ENCODE assay signal across 9 cellular contexts in the genomic region with DNA sequence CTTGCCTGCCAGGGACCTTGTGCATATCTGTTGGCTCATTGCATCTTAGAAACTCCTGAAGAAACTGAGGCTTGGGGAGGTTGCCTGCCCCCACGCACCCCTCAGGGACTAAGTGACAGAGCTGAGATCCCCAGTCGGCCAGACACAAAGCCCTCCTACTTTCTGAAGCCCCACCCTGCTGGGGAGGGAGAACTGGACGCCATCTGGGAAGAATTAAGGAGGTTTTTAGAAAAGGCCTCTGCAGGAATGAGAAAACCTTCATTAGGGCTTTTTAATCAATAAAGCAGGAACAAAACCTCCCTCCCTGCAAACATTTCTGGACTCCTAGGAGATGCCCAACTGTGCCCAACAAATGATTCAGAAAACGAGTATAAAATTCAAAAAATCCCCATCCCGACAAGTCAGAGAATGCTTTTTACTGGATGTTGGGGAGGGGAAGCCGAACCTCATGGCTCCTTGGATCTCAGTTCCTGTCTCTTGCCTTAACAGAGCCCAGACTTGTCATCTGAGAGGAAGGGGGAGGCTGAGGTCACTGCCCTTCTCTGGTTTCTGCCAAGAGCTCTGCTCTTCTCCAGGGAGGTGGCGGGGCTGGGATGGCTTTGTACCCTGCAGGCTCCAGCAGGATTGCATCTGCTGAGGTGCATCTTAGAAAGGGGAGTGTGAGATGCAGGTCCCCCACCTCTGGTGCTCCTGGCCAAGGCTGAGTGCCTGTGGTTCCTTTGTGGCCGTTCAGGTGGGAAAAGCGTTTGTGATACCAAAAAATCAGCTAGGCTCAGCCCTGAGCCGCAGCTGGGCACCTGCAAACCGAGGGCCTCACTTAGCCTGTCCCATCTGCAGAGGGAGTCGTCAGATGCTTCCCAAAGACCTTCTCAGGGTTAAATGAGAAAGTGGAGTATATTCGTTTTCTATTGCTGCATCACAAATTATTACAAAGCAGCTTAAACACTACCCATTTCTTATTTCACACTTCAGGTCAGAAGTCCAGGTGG.
DNase-seq lines count a peak whose midpoint lies in the region; ATAC-seq and TF ChIP-seq lines count a peak whose summit lies in the region.
"Had no signal": no experiment of that assay in that cellular context is flagged by ENCODE, and none has a peak within 500 bp of the region (broad histone marks: within the 10 kb centered on the region; RNA-seq: fewer than 3 reads in every experiment).

No MANE protein-coding gene starts in this region.

- intact Hi-C loops in IMR-90 (cut with micrococcal nuclease) = no loop called here
- intact Hi-C loops in breast epithelium (cut with DNase I; ENCODE audit: low total_unique reads) = loop anchor here (10.0 kb wide), 1 partner anchor 49 kb away; no protein-coding TSS in a partner anchor
- intact Hi-C loops in CD4-positive, alpha-beta memory T cell (cut with micrococcal nuclease) = no loop called here
- intact Hi-C loops in Calu3 (cut with micrococcal nuclease; ENCODE audit: unreplicated experiment) = no loop called here

- peak overlapping the region; percentile 99 for H3K14ac ChIP-seq in IMR-90 (replicated peaks; ENCODE audit: low read depth, low read length)

- H3K27me3 ChIP-seq in IMR-90 (ENCODE audit: control insufficient read depth, insufficient read depth, low read length) (no peaks in the 10 kb centered on the region), breast epithelium (no peaks in the 10 kb centered on the region)
- no peaks in the 10 kb centered on the region for H3K27me3 ChIP-seq in CD4-positive, alpha-beta memory T cell (ENCODE audit: insufficient read depth, low read length)

- peak overlapping the region; percentile 100 for H4K91ac ChIP-seq in IMR-90 (ENCODE audit: insufficient read depth, low read depth, low read length)

- peaks cover 51% of the 10 kb centered on the region for H3K9me1 ChIP-seq in IMR-90 (ENCODE audit: insufficient read depth, low read length)

- H3K36me3 Mint-ChIP-seq in CD4-positive, alpha-beta memory T cell = no peaks in the 10 kb centered on the region
- no peaks in the 10 kb centered on the region for H3K36me3 Mint-ChIP-seq in Calu3 (ENCODE audit: insufficient read depth, unreplicated experiment)

- peak overlapping the region; percentile 99 for H3K18ac ChIP-seq in IMR-90 (ENCODE audit: low read depth, low read length)

- H2BK5ac ChIP-seq in IMR-90 (ENCODE audit: low read depth, low read length, poor library complexity, severe bottlenecking) = peak overlapping the region; percentile 99

- CTCF ChIA-PET in IMR-90 (lab: Yijun Ruan, JAX) = interaction anchor here (0.7 kb wide), 1 partner anchor 112 kb away, joined by 3 read pairs; no protein-coding TSS in a partner anchor
- CTCF ChIA-PET in CD4-positive, alpha-beta memory T cell (lab: Charles Lee; ENCODE audit: partially characterized antibody) = no interaction called here
- CTCF ChIA-PET in Calu3 (lab: Charles Lee) = no interaction called here

- in situ Hi-C loops in IMR-90 (cut with MboI; ENCODE audit: low sequenced_read_pairs) = no loop called here

- H2BK15ac ChIP-seq in IMR-90 (ENCODE audit: low read depth, low read length) = peak overlapping the region; percentile 100

- H2AFZ ChIP-seq in IMR-90 (replicated peaks; ENCODE audit: low read length, poor library complexity) = peak overlapping the region; percentile 80

- peak overlapping the region; percentile 100 for H4K5ac ChIP-seq in IMR-90 (ENCODE audit: low read depth, low read length)

- TF ChIP-seq POLR2A in IMR-90 (IDR thresholded peaks at IDR 0.05; ENCODE audit: low read depth, low read length) = no peak
- no peak for TF ChIP-seq POLR2A in breast epithelium (IDR thresholded peaks at IDR 0.05)

- peak overlapping the region; percentile 74 for H3K56ac ChIP-seq in IMR-90 (ENCODE audit: extremely low read depth, insufficient read depth, low read length)

- H3K4me2 ChIP-seq in IMR-90 (ENCODE audit: low read depth, low read length) = no peak overlapping the region

- WGBS in IMR-90 (ENCODE audit: extremely low coverage in 2 of 2, insufficient read length in 1 of 2), 2 experiments = no CpG with 5 or more reads among the region's 13 CpGs

- peak overlapping the region in 2 of 7 donors; percentile 29 to 31 for H3K27ac Mint-ChIP-seq in CD4-positive, alpha-beta memory T cell
- H3K27ac Mint-ChIP-seq in Calu3 (ENCODE audit: unreplicated experiment) = no peak overlapping the region
- H3K27ac Mint-ChIP-seq: activated B cell treated with CpG ODN at 0.5 μM for 24 hours had no signal

- no peaks in the 10 kb centered on the region for H3K27me3 Mint-ChIP-seq in CD4-positive, alpha-beta memory T cell
- no peaks in the 10 kb centered on the region for H3K27me3 Mint-ChIP-seq in Calu3 (ENCODE audit: unreplicated experiment)
- H3K27me3 Mint-ChIP-seq: activated B cell treated with CpG ODN at 0.5 μM for 24 hours had no signal

- H2BK120ac ChIP-seq in IMR-90 (ENCODE audit: low read depth, low read length) = peak overlapping the region; percentile 100

- peaks cover 0 to 10% (median 3%) of the 10 kb centered on the region in 4 donors for H3K4me1 Mint-ChIP-seq in CD4-positive, alpha-beta memory T cell
- H3K4me1 Mint-ChIP-seq in Calu3 (ENCODE audit: low read depth, unreplicated experiment) = peaks cover 58% of the 10 kb centered on the region
- H3K4me1 Mint-ChIP-seq: activated B cell treated with CpG ODN at 0.5 μM for 24 hours had no signal

- H3K23ac ChIP-seq in IMR-90 (ENCODE audit: low read depth, low read length) = peak overlapping the region; percentile 88

- peak; percentile 55 for DNase-seq in IMR-90
- DNase-seq in breast epithelium (ENCODE audit: low spot score in 2 of 2) = peak in 1 of 2 donors; percentile 79
- peak; percentile 55 for DNase-seq in kidney tubule cell (ENCODE audit: low spot score)
- DNase-seq in substantia nigra (lab: John Stamatoyannopoulos, UW) = peak in 36 of 49 donors; percentile 18 to 83 (median 56)
- no peak for DNase-seq in DMS114 treated with DMSO at 0.1 percent for 48 hours (lab: John Stamatoyannopoulos, UW; ENCODE audit: unreplicated experiment)
- DNase-seq in CD4-positive, alpha-beta memory T cell = no peak
- no peak for DNase-seq in Calu3
- no peak for DNase-seq in ureter (ENCODE audit: low spot score)
- DNase-seq: activated B cell treated with CpG ODN at 0.5 μM for 24 hours had no signal

- no peaks in the 10 kb centered on the region for H3K36me3 ChIP-seq in IMR-90 (ENCODE audit: control insufficient read depth, insufficient read depth, low read length)
- no peaks in the 10 kb centered on the region for H3K36me3 ChIP-seq in breast epithelium
- no peaks in the 10 kb centered on the region for H3K36me3 ChIP-seq in CD4-positive, alpha-beta memory T cell (ENCODE audit: insufficient read depth, low read length)

- H3K9me3 ChIP-seq in IMR-90 (ENCODE audit: control insufficient read depth, insufficient read depth, low read length) (no peaks in the 10 kb centered on the region), breast epithelium (no peaks in the 10 kb centered on the region)
- H3K9me3 ChIP-seq in CD4-positive, alpha-beta memory T cell (ENCODE audit: control insufficient read depth in 1 of 2, low read length in 2 of 2) = no peaks in the 10 kb centered on the region

- H4K20me1 ChIP-seq in IMR-90 (ENCODE audit: insufficient read depth, low read length) = no peaks in the 10 kb centered on the region

- H2AK9ac ChIP-seq in IMR-90 (replicated peaks; ENCODE audit: low read depth, low read length, poor library complexity) = peak overlapping the region; percentile 98

- H2BK20ac ChIP-seq in IMR-90 (ENCODE audit: low read depth, low read length) = peak overlapping the region; percentile 99

- H3K4me3 Mint-ChIP-seq in CD4-positive, alpha-beta memory T cell = no peak overlapping the region
- H3K4me3 Mint-ChIP-seq in Calu3 (ENCODE audit: low read depth, unreplicated experiment) = no peak overlapping the region
- H3K4me3 Mint-ChIP-seq: activated B cell treated with CpG ODN at 0.5 μM for 24 hours had no signal

- no peak for ATAC-seq in IMR-90 (ENCODE audit: low read depth)

- dilution Hi-C loops in IMR-90 (cut with HindIII; ENCODE audit: low sequenced_read_pairs, unreplicated experiment) = no loop called here

- no TSS peak for BruUV-seq in IMR-90 (replicated peaks; lab: Mats Ljungman, UMichigan)
- no TSS peak for BruUV-seq in Calu3 (replicated peaks; lab: Mats Ljungman, UMichigan)

- H3K4me1 ChIP-seq in IMR-90 (ENCODE audit: control insufficient read depth, insufficient read depth, low read length) (peaks cover 61% of the 10 kb centered on the region), breast epithelium (peaks cover 41 to 46% of the 10 kb centered on the region in 2 donors)
- no peaks in the 10 kb centered on the region for H3K4me1 ChIP-seq in CD4-positive, alpha-beta memory T cell (ENCODE audit: insufficient read depth, low read length)

- peak overlapping the region; percentile 32; the same call in 1 of the 2 replicates for H3K9ac ChIP-seq in IMR-90 (ENCODE audit: low read depth, low read length)

- H3K27ac ChIP-seq in IMR-90 (ENCODE audit: insufficient read depth, low read length) (peak overlapping the region; percentile 93), breast epithelium (peak overlapping the region; percentile 93 to 99), substantia nigra (ENCODE audit: low read depth, low read length, poor library complexity, severe bottlenecking) (peak overlapping the region; percentile 13)
- no peak overlapping the region for H3K27ac ChIP-seq in CD4-positive, alpha-beta memory T cell (ENCODE audit: low read depth, low read length)

- no peak for TF ChIP-seq RAD21 in IMR-90 (IDR thresholded peaks at IDR 0.05; ENCODE audit: low read length)

- H3K4ac ChIP-seq in IMR-90 (ENCODE audit: low read depth, low read length) = peak overlapping the region; percentile 100

- H3K9me3 Mint-ChIP-seq in CD4-positive, alpha-beta memory T cell = no peaks in the 10 kb centered on the region
- no peaks in the 10 kb centered on the region for H3K9me3 Mint-ChIP-seq in Calu3 (ENCODE audit: low read depth, unreplicated experiment)
- H3K9me3 Mint-ChIP-seq: activated B cell treated with CpG ODN at 0.5 μM for 24 hours had no signal

- peaks cover 0 to 49% of the 10 kb centered on the region in 2 experiments; a peak in 2 of 4 replicates for H3K79me1 ChIP-seq in IMR-90 (ENCODE audit: low read depth in 1 of 2, low read length in 2 of 2)

- POLR2A ChIA-PET in IMR-90 (lab: Charles Lee; ENCODE audit: unreplicated experiment) = interaction anchor here (0.7 kb wide), 1 partner anchor 41 kb away, joined by 3 read pairs; no protein-coding TSS in a partner anchor
- POLR2A ChIA-PET in CD4-positive, alpha-beta memory T cell (lab: Charles Lee; ENCODE audit: partially characterized antibody) = no interaction called here

- TF ChIP-seq CTCF in IMR-90 (conservative IDR thresholded peaks at IDR 0.05; ENCODE audit: low read depth, low read length) = no peak
- no peak for TF ChIP-seq CTCF in breast epithelium (IDR thresholded peaks at IDR 0.05)
- TF ChIP-seq CTCF in Calu3 (IDR thresholded peaks at IDR 0.05; ENCODE audit: unreplicated experiment) = no peak

- peak overlapping the region; percentile 100 for H2AK5ac ChIP-seq in IMR-90 (ENCODE audit: low read depth, low read length)

- peak overlapping the region; percentile 94 to 95 for H4K8ac ChIP-seq in IMR-90 (ENCODE audit: low read depth in 2 of 2, low read length in 2 of 2)

- H3K4me3 ChIP-seq in IMR-90 (ENCODE audit: insufficient read depth, low read depth, low read length) (no peak overlapping the region), breast epithelium (peak overlapping the region in 1 of 3 donors; percentile 8)
- no peak overlapping the region for H3K4me3 ChIP-seq in CD4-positive, alpha-beta memory T cell (ENCODE audit: low read length in 2 of 2)

TF ChIP-seq in IMR-90, 13 proteins besides CTCF, POLR2A, EP300 and RAD21 (continues in another document):
- TF ChIP-seq SMC3 (IDR thresholded peaks at IDR 0.05; ENCODE audit: low read depth, low read length) = no peak

Comparison
In these comparisons a context has a peak if more than half of its experiments do, and no peak if none do; other contexts are left out.
1. DNase-seq: peak in IMR-90 (single experiment), kidney tubule cell (single experiment) and substantia nigra (36 of 49); none in DMS114 treated with DMSO at 0.1 percent for 48 hours (single experiment), CD4-positive, alpha-beta memory T cell (0 of 5), Calu3 (single experiment) and ureter (single experiment).